7 cellular contexts compared by ENCODE assay signal in the genomic region with DNA sequence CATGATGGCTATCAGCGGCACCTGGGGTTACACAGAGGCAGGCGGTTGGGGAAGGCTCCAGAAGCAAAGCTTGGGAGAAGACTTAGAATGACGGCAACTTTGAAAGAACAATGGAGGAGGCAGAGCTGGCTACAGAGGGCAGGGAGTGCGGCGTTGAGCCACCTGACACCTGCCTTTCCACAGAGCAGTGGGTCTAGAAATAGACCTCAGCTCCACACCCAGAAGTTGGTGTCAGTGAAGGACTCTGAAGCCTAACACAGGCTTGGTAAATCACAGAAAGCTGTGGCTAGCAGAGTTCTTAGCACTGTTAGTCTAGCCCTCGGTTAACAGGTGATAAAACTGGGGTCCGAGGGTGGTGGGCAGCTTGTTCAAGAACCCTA. TPM values are rescaled to one million over a fixed set of nuclear protein-coding genes. Genes with fewer than 3 reads are reported as not detected.
"Had no signal": no experiment of that assay in that cellular context is flagged by ENCODE, and none has a peak within 500 bp of the region (broad histone marks: within the 10 kb centered on the region; RNA-seq: fewer than 3 reads in every experiment).

No MANE protein-coding gene starts in this region.

- H3K9me3 Mint-ChIP-seq: GM23338, H9 had no signal

- H3K4me3 ChIP-seq: GM23338, K562 had no signal

- H3K4me3 Mint-ChIP-seq: GM23338, H9 had no signal

- H3K27ac Mint-ChIP-seq: GM23338, H9 had no signal

- H3K4me1 Mint-ChIP-seq: GM23338 had no signal

- DNase-seq: H9, HCEC 1CT, IMR-90 had no signal

RNA-seq across cellular contexts. Expression of gene PLA2G4E, which starts 25.4 kb away (rescaled TPM):
- total RNA-seq: GM23338, H1, H9, HT-29, IMR-90, K562 had no signal
- polyA plus RNA-seq: GM23338, IMR-90 had no signal
